8 cellular contexts compared by ENCODE assay signal in genomic region chr11:3867209-3868071, GRCh38. TPM values are rescaled to one million over a fixed set of nuclear protein-coding genes. Genes with fewer than 3 reads are reported as not detected.
DNase-seq lines count a peak whose midpoint lies in the region; ATAC-seq and TF ChIP-seq lines count a peak whose summit lies in the region.

No MANE protein-coding gene starts in this region.

- H3K9me3 ChIP-seq in BE2C = no peaks in the 10 kb centered on the region
- H3K9me3 ChIP-seq in Loucy (ENCODE audit: insufficient read depth, low read depth, low read length) = no peaks in the 10 kb centered on the region
- H3K9me3 ChIP-seq in esophagus squamous epithelium = no peaks in the 10 kb centered on the region
- no peaks in the 10 kb centered on the region for H3K9me3 ChIP-seq in smooth muscle cell (replicated peaks; ENCODE audit: low read depth)

- H3K9ac ChIP-seq in Loucy (ENCODE audit: low read depth, low read length, poor library complexity, severe bottlenecking) = peak overlapping the region; percentile 44
- H3K9ac ChIP-seq in smooth muscle cell (ENCODE audit: low read depth) = no peak overlapping the region

- no peak for TF ChIP-seq POLR2A in esophagus squamous epithelium (IDR thresholded peaks at IDR 0.05)

- H3K27ac ChIP-seq in esophagus squamous epithelium = peak overlapping the region; percentile 14 to 61 (median 46)
- H3K27ac ChIP-seq in smooth muscle cell (ENCODE audit: low read depth) = peak overlapping the region; percentile 34
- no peak overlapping the region for H3K27ac ChIP-seq in caudate nucleus (ENCODE audit: low read depth, low read length)

- ATAC-seq in GM21381 (IDR thresholded peaks at IDR 0.05; ENCODE audit: unreplicated experiment) = peak; percentile 52
- ATAC-seq in GM19397 (IDR thresholded peaks at IDR 0.05; ENCODE audit: unreplicated experiment) = no peak

- 27 to 42% methylated on average over 5 to 6 of the region's 6 CpGs for WGBS in esophagus squamous epithelium, 2 donors
- WGBS in smooth muscle cell (ENCODE audit: low lambda C conversion rate) = 27% methylated on average over 6 of the region's 6 CpGs

- H2AFZ ChIP-seq in Loucy (ENCODE audit: low read length) (no peak overlapping the region), smooth muscle cell (ENCODE audit: low read depth) (no peak overlapping the region)

- DNase-seq in BE2C = peak; percentile 34
- DNase-seq in esophagus squamous epithelium (lab: John Stamatoyannopoulos, UW) = no peak
- no peak for DNase-seq in smooth muscle cell (lab: John Stamatoyannopoulos, UW; ENCODE audit: unreplicated experiment)
- no peak for DNase-seq in SW 1271 (lab: John Stamatoyannopoulos, UW)
- no peak for DNase-seq in caudate nucleus (lab: John Stamatoyannopoulos, UW)

- H3K4me3 ChIP-seq in BE2C (ENCODE audit: low read depth, low read length) (no peak overlapping the region), Loucy (ENCODE audit: low read length, poor library complexity, severe bottlenecking) (peak overlapping the region; percentile 11), esophagus squamous epithelium (no peak overlapping the region), smooth muscle cell (no peak overlapping the region)

- no peak for TF ChIP-seq CTCF in BE2C (IDR thresholded peaks at IDR 0.05; ENCODE audit: low read depth, low read length)
- no peak for TF ChIP-seq CTCF in Loucy (conservative IDR thresholded peaks at IDR 0.05; ENCODE audit: low read length)
- TF ChIP-seq CTCF in esophagus squamous epithelium (IDR thresholded peaks at IDR 0.05) = no peak
- TF ChIP-seq CTCF in smooth muscle cell (IDR thresholded peaks at IDR 0.05; ENCODE audit: borderline replicate concordance, insufficient read depth, poor library complexity, severe bottlenecking) = no peak

- H3K9me2 ChIP-seq in Loucy (replicated peaks; ENCODE audit: low read depth, low read length) = no peaks in the 10 kb centered on the region

- H3K36me3 ChIP-seq in BE2C (no peaks in the 10 kb centered on the region), Loucy (ENCODE audit: insufficient read depth, low read length) (no peaks in the 10 kb centered on the region), esophagus squamous epithelium (no peaks in the 10 kb centered on the region), smooth muscle cell (ENCODE audit: low read depth) (no peaks in the 10 kb centered on the region)

- no peaks in the 10 kb centered on the region for H3F3A ChIP-seq in Loucy (ENCODE audit: low read depth)
- H3F3A ChIP-seq in smooth muscle cell (ENCODE audit: low read depth) = peaks cover 3% of the 10 kb centered on the region

- H3K79me2 ChIP-seq in Loucy (ENCODE audit: insufficient read depth, low read length) (peaks cover 100% of the 10 kb centered on the region), smooth muscle cell (ENCODE audit: low read depth) (peaks cover 67% of the 10 kb centered on the region)

- H3K27me3 ChIP-seq in BE2C = no peaks in the 10 kb centered on the region
- no peaks in the 10 kb centered on the region for H3K27me3 ChIP-seq in Loucy (ENCODE audit: insufficient read depth, low read length, poor library complexity, severe bottlenecking)
- no peaks in the 10 kb centered on the region for H3K27me3 ChIP-seq in esophagus squamous epithelium
- H3K27me3 ChIP-seq in smooth muscle cell (ENCODE audit: low read depth) = no peaks in the 10 kb centered on the region

- H3K4me1 ChIP-seq in BE2C (peaks cover 4% of the 10 kb centered on the region), Loucy (ENCODE audit: insufficient read depth, low read length, poor library complexity, severe bottlenecking) (peaks cover 83% of the 10 kb centered on the region), esophagus squamous epithelium (peaks cover 12 to 79% (median 40%) of the 10 kb centered on the region in 3 donors), smooth muscle cell (ENCODE audit: low read depth) (peaks cover 13% of the 10 kb centered on the region)

- peak overlapping the region; percentile 66 for H3K4me2 ChIP-seq in Loucy (ENCODE audit: low read depth, low read length, poor library complexity, severe bottlenecking)
- no peak overlapping the region for H3K4me2 ChIP-seq in smooth muscle cell

- peaks cover 23% of the 10 kb centered on the region for H4K20me1 ChIP-seq in Loucy (ENCODE audit: insufficient read depth, low read length, poor library complexity, severe bottlenecking)
- peaks cover 40% of the 10 kb centered on the region for H4K20me1 ChIP-seq in smooth muscle cell (ENCODE audit: low read depth)

- intact Hi-C loops in esophagus squamous epithelium (cut with DNase I) = loop anchor here (10.0 kb wide), 1 partner anchor 87 kb away; no protein-coding TSS in a partner anchor

RNA-seq across cellular contexts. Expression of gene STIM1, which starts 12.0 kb away (rescaled TPM):
- 29.2 TPM for polyA plus RNA-seq in BE2C (2012; ENCODE audit: insufficient read depth, insufficient read length, low read depth)
- total RNA-seq in esophagus squamous epithelium = 100 to 1,000 TPM in 1 of 4 donors, 10 to 100 TPM in 3; 50.1 to 112 (median 63.3) TPM
- 19.0 and 31.5 TPM in 2 replicates for total RNA-seq in smooth muscle cell
- polyA plus RNA-seq in smooth muscle cell = 15.3 and 25.3 TPM in 2 replicates

RNA-seq across cellular contexts. Expression of gene RHOG, which starts 26.7 kb away (rescaled TPM):
- polyA plus RNA-seq in BE2C (2012; ENCODE audit: insufficient read depth, insufficient read length, low read depth) = 130 TPM
- total RNA-seq in esophagus squamous epithelium (10 to 100 TPM; 51.6 to 84.5 (median 72.7) TPM), smooth muscle cell (20.2 and 20.7 TPM in 2 replicates)
- polyA plus RNA-seq in smooth muscle cell = 32.7 and 51.3 TPM in 2 replicates

RNA-seq across cellular contexts. Expression of gene PGAP2, which starts 59.1 kb away (rescaled TPM):
- 9.8 TPM for polyA plus RNA-seq in BE2C (2012; ENCODE audit: insufficient read depth, insufficient read length, low read depth)
- 10 to 100 TPM; 10.8 to 30.8 (median 27.5) TPM for total RNA-seq in esophagus squamous epithelium
- total RNA-seq in smooth muscle cell = 8.7 and 9.5 TPM in 2 replicates
- 10.9 and 22.9 TPM in 2 replicates for polyA plus RNA-seq in smooth muscle cell
